ENCODE assay signal across 36 cellular contexts in the genomic region with DNA sequence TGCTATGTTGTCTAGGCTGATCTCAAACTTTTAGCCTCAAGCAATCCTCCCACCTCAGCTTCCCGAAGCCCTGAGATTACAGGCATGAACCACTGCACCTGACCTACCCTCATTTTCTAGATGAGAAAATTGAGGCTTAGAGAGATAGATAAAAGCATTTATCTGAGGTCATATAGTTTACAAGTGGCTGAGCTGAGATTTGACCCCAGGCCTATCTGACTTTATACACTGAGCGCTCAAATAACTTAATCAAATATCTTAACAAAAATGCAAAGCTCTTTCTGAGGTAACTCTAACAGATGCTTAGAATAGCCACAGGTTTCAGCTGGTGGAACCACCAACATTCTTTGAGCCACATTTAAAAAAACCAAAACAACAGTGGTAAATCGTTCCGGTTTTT.
"Had no signal": no experiment of that assay in that cellular context is flagged by ENCODE, and none has a peak within 500 bp of the region (broad histone marks: within the 10 kb centered on the region; RNA-seq: fewer than 3 reads in every experiment).

No MANE protein-coding gene starts in this region.

- H3K9me3 Mint-ChIP-seq: activated B cell treated with CpG ODN at 0.5 μM for 24 hours; activated CD8-positive, alpha-beta T cell treated with anti-CD3 and anti-CD28 coated beads for 36 hours; activated naive CD8-positive, alpha-beta T cell treated with anti-CD3 and anti-CD28 coated beads for 36 hours; activated T-cell treated with anti-CD3 and anti-CD28 coated beads, Interleukin-2, amount 50 U/mL, for 72 hours; activated T-helper 17 cell treated with anti-CD3 and anti-CD28 coated beads, Interleukin-2, amount 50 U/mL, for 72 hours had no signal

- H3K4me3 ChIP-seq: body of pancreas, breast epithelium had no signal

- H3K36me3 ChIP-seq: breast epithelium had no signal

- H3K4me3 Mint-ChIP-seq: activated B cell treated with CpG ODN at 0.5 μM for 24 hours; activated CD8-positive, alpha-beta T cell treated with anti-CD3 and anti-CD28 coated beads for 36 hours; activated naive CD8-positive, alpha-beta T cell treated with anti-CD3 and anti-CD28 coated beads for 36 hours; activated T-cell treated with anti-CD3 and anti-CD28 coated beads, Interleukin-2, amount 50 U/mL, for 72 hours; activated T-helper 17 cell treated with anti-CD3 and anti-CD28 coated beads, Interleukin-2, amount 50 U/mL, for 72 hours had no signal

- H3K27ac ChIP-seq: body of pancreas, breast epithelium, RWPE1, VCaP had no signal

- H3K27me3 Mint-ChIP-seq: activated CD8-positive, alpha-beta T cell treated with anti-CD3 and anti-CD28 coated beads for 36 hours; activated naive CD8-positive, alpha-beta T cell treated with anti-CD3 and anti-CD28 coated beads for 36 hours; activated T-helper 17 cell treated with anti-CD3 and anti-CD28 coated beads, Interleukin-2, amount 50 U/mL, for 72 hours had no signal

- H3K27me3 ChIP-seq: body of pancreas, breast epithelium had no signal

- H3K4me1 ChIP-seq: breast epithelium had no signal

- H3K27ac Mint-ChIP-seq: activated B cell treated with CpG ODN at 0.5 μM for 24 hours; activated CD8-positive, alpha-beta T cell treated with anti-CD3 and anti-CD28 coated beads for 36 hours; activated naive CD8-positive, alpha-beta T cell treated with anti-CD3 and anti-CD28 coated beads for 36 hours; activated T-cell treated with anti-CD3 and anti-CD28 coated beads, Interleukin-2, amount 50 U/mL, for 72 hours; activated T-helper 17 cell treated with anti-CD3 and anti-CD28 coated beads, Interleukin-2, amount 50 U/mL, for 72 hours had no signal

- ATAC-seq: activated CD8-positive, alpha-beta T cell treated with anti-CD3 and anti-CD28 coated beads for 36 hours; activated T-cell treated with anti-CD3 and anti-CD28 coated beads, Interleukin-2, amount 50 U/mL, for 72 hours; activated T-helper 17 cell treated with anti-CD3 and anti-CD28 coated beads, Interleukin-2, amount 50 U/mL, for 72 hours; body of pancreas; PC-3; Right ventricle myocardium inferior; SK-N-SH treated with all-trans-retinoic acid at 6 μM for 48 hours had no signal

- H3K4me1 Mint-ChIP-seq: activated T-helper 17 cell treated with anti-CD3 and anti-CD28 coated beads, Interleukin-2, amount 50 U/mL, for 72 hours had no signal

- H3K9me3 ChIP-seq: body of pancreas, breast epithelium had no signal

- DNase-seq: activated B cell treated with CpG ODN at 0.5 μM for 24 hours; activated CD4-positive, alpha-beta T cell treated with anti-CD3 and anti-CD28 coated beads for 48 hours; activated CD4-positive, CD25-positive, alpha-beta regulatory T cell treated with anti-CD3 and anti-CD28 coated beads, Interleukin-2, amount 50 U/mL, for 72 hours; activated CD8-positive, alpha-beta T cell treated with anti-CD3 and anti-CD28 coated beads for 36 hours; activated effector memory CD4-positive, alpha-beta T cell treated with anti-CD3 and anti-CD28 coated beads, Interleukin-2, amount 50 U/mL, for 16 hours; activated naive CD4-positive, alpha-beta T cell; activated naive CD4-positive, alpha-beta T cell treated with anti-CD3 and anti-CD28 coated beads, Interleukin-2, amount 50 U/mL, for 16 hours; activated naive CD8-positive, alpha-beta T cell treated with anti-CD3 and anti-CD28 coated beads for 36 hours; activated T-cell treated with anti-CD3 and anti-CD28 coated beads, Interleukin-2, amount 50 U/mL, for 1 hour; activated T-cell treated with anti-CD3 and anti-CD28 coated beads, Interleukin-2, amount 50 U/mL, for 72 hours; amniotic stem cell; aorta; body of pancreas; KG1; MM.1S; MV-4-11; NCI-H1092; NCI-H1436 treated with DMSO at 0.1 percent for 48 hours; NCI-H187; NCI-H2029 treated with DMSO at 0.1 percent for 48 hours; NCI-H2107; NCI-H2171; NCI-H446; NCI-H510A treated with DMSO at 0.1 percent for 48 hours; NK-92 treated with Interleukin-12 subunit alpha and Interleukin-12 subunit beta, amount 100 ng/mL, for 24 hours; PC-3; SIG-M5; T-helper 1 cell; T-helper 2 cell; T-helper 9 cell had no signal
